8 cellular contexts compared by ENCODE assay signal in genomic region chr4:13611283-13611842, GRCh38. TPM values are rescaled to one million over a fixed set of nuclear protein-coding genes. Genes with fewer than 3 reads are reported as not detected.
DNase-seq lines count a peak whose midpoint lies in the region; ATAC-seq and TF ChIP-seq lines count a peak whose summit lies in the region.

No MANE protein-coding gene starts in this region.

- H2AFZ ChIP-seq in mesenchymal stem cell (ENCODE audit: low read depth, low read length): no peak overlapping the region

- no peak for TF ChIP-seq EP300 in ovary (IDR thresholded peaks at IDR 0.05)

- H3K4me3 ChIP-seq in mesenchymal stem cell (ENCODE audit: insufficient read depth in 1 of 2, low read depth in 1 of 2, low read length in 2 of 2): no peak overlapping the region
- H3K4me3 ChIP-seq in ovary: no peak overlapping the region
- H3K4me3 ChIP-seq in aorta (ENCODE audit: low read length in 2 of 2): no peak overlapping the region

- no peak overlapping the region for H3K4me2 ChIP-seq in mesenchymal stem cell (ENCODE audit: low read length, poor library complexity, severe bottlenecking)

- TF ChIP-seq CTCF in ovary (IDR thresholded peaks at IDR 0.05): no peak

- ATAC-seq in GM18858 (IDR thresholded peaks at IDR 0.05; ENCODE audit: unreplicated experiment) (peak; percentile 95), aorta (ENCODE audit: low FRiP score) (no peak)

- TF ChIP-seq POLR2A in ovary (IDR thresholded peaks at IDR 0.05): no peak

- no peak overlapping the region for H4K91ac ChIP-seq in mesenchymal stem cell (ENCODE audit: low read length)

- H3K9me3 ChIP-seq in mesenchymal stem cell (ENCODE audit: control insufficient read depth, low read length): no peaks in the 10 kb centered on the region
- no peaks in the 10 kb centered on the region for H3K9me3 ChIP-seq in ovary
- H3K9me3 ChIP-seq in aorta (ENCODE audit: control insufficient read depth, low read length): no peaks in the 10 kb centered on the region

- peak; percentile 18 for DNase-seq in HCEC 1CT
- DNase-seq in NAMALWA (ENCODE audit: low spot score): peak; percentile 93
- peak; percentile 61 for DNase-seq in mesenchymal stem cell
- no peak for DNase-seq in ovary
- no peak for DNase-seq in activated CD4-positive, alpha-beta T cell treated with anti-CD3 and anti-CD28 coated beads, Interleukin-2, amount 50 U/mL, for 1 hour
- DNase-seq in NCI-H2081 treated with DMSO at 0.1 percent for 48 hours (lab: John Stamatoyannopoulos, UW): no peak
- no peak for DNase-seq in aorta

- no peak overlapping the region for H2BK12ac ChIP-seq in mesenchymal stem cell (ENCODE audit: low read length in 2 of 2)

- H3K4me1 ChIP-seq in mesenchymal stem cell (ENCODE audit: control insufficient read depth, insufficient read depth, low read depth, low read length) (no peaks in the 10 kb centered on the region), ovary (ENCODE audit: insufficient read depth) (no peaks in the 10 kb centered on the region), aorta (ENCODE audit: control insufficient read depth in 1 of 2, insufficient read depth in 2 of 2, low read length in 2 of 2) (no peaks in the 10 kb centered on the region)

- H3K36me3 ChIP-seq in mesenchymal stem cell (ENCODE audit: control insufficient read depth in 1 of 2, insufficient read depth in 2 of 2, low read depth in 1 of 2, low read length in 2 of 2): peaks cover 7 to 93% of the 10 kb centered on the region in 2 experiments
- H3K36me3 ChIP-seq in ovary: no peaks in the 10 kb centered on the region
- H3K36me3 ChIP-seq in aorta (ENCODE audit: control insufficient read depth in 1 of 2, insufficient read depth in 2 of 2, low read length in 1 of 2): peaks cover 6 to 10% of the 10 kb centered on the region in 2 donors

- peaks cover 13% of the 10 kb centered on the region for H3K79me1 ChIP-seq in mesenchymal stem cell (replicated peaks; ENCODE audit: low read length, poor library complexity, severe bottlenecking)

- no peak overlapping the region for H2AK5ac ChIP-seq in mesenchymal stem cell (ENCODE audit: low read length, severe bottlenecking)

- H2BK120ac ChIP-seq in mesenchymal stem cell (ENCODE audit: low read depth, low read length): no peak overlapping the region

- H2BK5ac ChIP-seq in mesenchymal stem cell (ENCODE audit: low read depth, low read length, poor library complexity, severe bottlenecking): no peak overlapping the region

- intact Hi-C loops in ovary (cut with DNase I) (no loop called here), aorta (cut with DNase I) (no loop called here)

- H3K23ac ChIP-seq in mesenchymal stem cell (ENCODE audit: low read length in 2 of 2): no peak overlapping the region

- H3K9ac ChIP-seq in mesenchymal stem cell (ENCODE audit: low read length): peak overlapping the region; percentile 74

- no peaks in the 10 kb centered on the region for H3K27me3 ChIP-seq in mesenchymal stem cell (ENCODE audit: control insufficient read depth in 1 of 2, insufficient read depth in 1 of 2, low read length in 2 of 2)
- H3K27me3 ChIP-seq in ovary: no peaks in the 10 kb centered on the region
- no peaks in the 10 kb centered on the region for H3K27me3 ChIP-seq in aorta (ENCODE audit: control insufficient read depth in 1 of 2, insufficient read depth in 2 of 2, low read length in 1 of 2)

- no peak overlapping the region for H3K18ac ChIP-seq in mesenchymal stem cell (ENCODE audit: low read depth in 1 of 2, low read length in 2 of 2)

- H4K8ac ChIP-seq in mesenchymal stem cell (ENCODE audit: low read length): no peak overlapping the region

- 85% methylated on average over 2 of the region's 3 CpGs for WGBS in mesenchymal stem cell
- WGBS in ovary, 3 donors: 66 to 78% (median 67%) methylated on average over 3 of the region's 3 CpGs
- WGBS in aorta, 2 donors: 76 to 79% methylated on average over 3 of the region's 3 CpGs

- H2BK15ac ChIP-seq in mesenchymal stem cell (ENCODE audit: low read depth, poor library complexity, severe bottlenecking): no peak overlapping the region

- no peak overlapping the region for H3K4ac ChIP-seq in mesenchymal stem cell (ENCODE audit: low read depth in 1 of 2, low read length in 2 of 2)

- no peak overlapping the region for H3K27ac ChIP-seq in mesenchymal stem cell (ENCODE audit: low read length, poor library complexity, severe bottlenecking)
- no peak overlapping the region for H3K27ac ChIP-seq in ovary
- no peak overlapping the region for H3K27ac ChIP-seq in aorta (ENCODE audit: low read depth in 1 of 2, low read length in 2 of 2)

- H3K14ac ChIP-seq in mesenchymal stem cell (ENCODE audit: low read length in 2 of 2): no peak overlapping the region

RNA-seq across cellular contexts. Expression of gene BOD1L1, which starts 16.2 kb away (rescaled TPM):
- polyA plus RNA-seq in mesenchymal stem cell (2013, experiment 1 of 2): 17.5 TPM
- polyA plus RNA-seq in mesenchymal stem cell (2013, experiment 2 of 2): 15.9 TPM
- 10 to 100 TPM; 32.5 to 41.6 (median 39.1) TPM for total RNA-seq in ovary
- polyA plus RNA-seq in ovary: 10 to 100 TPM; 21.2 to 31.9 TPM
- 10 to 100 TPM; 42.5 to 52.6 TPM for total RNA-seq in aorta
- 10 to 100 TPM in 1 of 2 donors, 1 to 10 TPM in 1; 7.6 to 17.0 TPM for polyA plus RNA-seq in aorta

Comparison
In these comparisons a context has a peak if more than half of its experiments do, and no peak if none do; other contexts are left out.
1. DNase-seq: peak in HCEC 1CT (single experiment), NAMALWA (single experiment) and mesenchymal stem cell (single experiment); none in ovary (0 of 5), activated CD4-positive, alpha-beta T cell treated with anti-CD3 and anti-CD28 coated beads, Interleukin-2, amount 50 U/mL, for 1 hour (single experiment), NCI-H2081 treated with DMSO at 0.1 percent for 48 hours (single experiment) and aorta (0 of 2).